8 cellular contexts compared by ENCODE assay signal in genomic region chr10:8130973-8131911, GRCh38.
DNase-seq lines count a peak whose midpoint lies in the region; ATAC-seq and TF ChIP-seq lines count a peak whose summit lies in the region.

No MANE protein-coding gene starts in this region.

- TF ChIP-seq CTCF in NB4 (IDR thresholded peaks at IDR 0.05; ENCODE audit: low read depth, low read length), result no peak
- TF ChIP-seq CTCF in ascending aorta (IDR thresholded peaks at IDR 0.05), result no peak

- no peaks in the 10 kb centered on the region for H3K27me3 ChIP-seq in ascending aorta

- ATAC-seq in GM18508 (IDR thresholded peaks at IDR 0.05; ENCODE audit: insufficient read depth, unreplicated experiment) (peak; percentile 57), HG02588 (IDR thresholded peaks at IDR 0.05; ENCODE audit: unreplicated experiment) (peak; percentile 62)

- DNase-seq in NB4 (ENCODE audit: low read depth) (peak; percentile 12), epithelial cell of prostate (ENCODE audit: low read depth, low spot score) (peak; percentile 89), NCI-H82 (lab: John Stamatoyannopoulos, UW) (no peak), ascending aorta (ENCODE audit: low spot score in 2 of 2) (no peak), NCI-H345 treated with DMSO at 0.1 percent for 48 hours (lab: John Stamatoyannopoulos, UW; ENCODE audit: unreplicated experiment) (no peak), HUDEP-2 (lab: John Stamatoyannopoulos, UW; ENCODE audit: unreplicated experiment in 76 of 76) (no peak)

- peak overlapping the region; percentile 89 for H3K27ac ChIP-seq in epithelial cell of prostate
- H3K27ac ChIP-seq in ascending aorta, result no peak overlapping the region

- no peaks in the 10 kb centered on the region for H3K36me3 ChIP-seq in ascending aorta

- intact Hi-C loops in ascending aorta (cut with DNase I), result no loop called here

- no peaks in the 10 kb centered on the region for H3K4me1 ChIP-seq in ascending aorta

- TF ChIP-seq POLR2A in NB4 (IDR thresholded peaks at IDR 0.05; ENCODE audit: extremely low read depth, insufficient read length), result no peak

- no peaks in the 10 kb centered on the region for H3K9me3 ChIP-seq in ascending aorta

- H3K4me3 ChIP-seq in NB4 (ENCODE audit: low read depth, low read length), result no peak overlapping the region
- H3K4me3 ChIP-seq in ascending aorta, result no peak overlapping the region

Comparison
In these comparisons a context has a peak if more than half of its experiments do, and no peak if none do; other contexts are left out.
1. DNase-seq: peak in NB4 (single experiment) and epithelial cell of prostate (single experiment); none in NCI-H82 (single experiment), ascending aorta (0 of 2), NCI-H345 treated with DMSO at 0.1 percent for 48 hours (single experiment) and HUDEP-2 (0 of 76).